Comparison of ENCODE assay signal across 10 cellular contexts in genomic region chr19:43562211-43562697, GRCh38. TPM values are rescaled to one million over a fixed set of nuclear protein-coding genes. Genes with fewer than 3 reads are reported as not detected.
A peak's percentile ranks its signal among the peaks of the same experiment; 100 is the strongest.
DNase-seq lines count a peak whose midpoint lies in the region; ATAC-seq and TF ChIP-seq lines count a peak whose summit lies in the region.
"Had no signal": no experiment of that assay in that cellular context is flagged by ENCODE, and none has a peak within 500 bp of the region (broad histone marks: within the 10 kb centered on the region; RNA-seq: fewer than 3 reads in every experiment).

No MANE protein-coding gene starts in this region.

- H3K4me3 Mint-ChIP-seq in CD4-positive, CD25-positive, alpha-beta regulatory T cell, result peak overlapping the region; percentile 22 to 86 (median 66)
- no peak overlapping the region for H3K4me3 Mint-ChIP-seq in chondrocyte (ENCODE audit: unreplicated experiment)

- H3K9me3 Mint-ChIP-seq in CD4-positive, CD25-positive, alpha-beta regulatory T cell, result peaks cover 0 to 2% (median 0%) of the 10 kb centered on the region in 7 donors
- no peaks in the 10 kb centered on the region for H3K9me3 Mint-ChIP-seq in chondrocyte (ENCODE audit: low read depth)

- H3K27ac ChIP-seq in CD4-positive, CD25-positive, alpha-beta regulatory T cell (ENCODE audit: insufficient read depth, low read length, poor library complexity, severe bottlenecking), result peak overlapping the region; percentile 92
- H3K27ac ChIP-seq in KOPT-K1 (ENCODE audit: low read depth, low read length, poor library complexity, severe bottlenecking), result peak overlapping the region; percentile 84
- peak overlapping the region; percentile 94 for H3K27ac ChIP-seq in neutrophil

- peak overlapping the region; percentile 76 for H3K4me3 ChIP-seq in CD4-positive, CD25-positive, alpha-beta regulatory T cell (ENCODE audit: low read depth, low read length)
- H3K4me3 ChIP-seq in neutrophil (ENCODE audit: low read depth in 1 of 2, low read length in 1 of 2), result peak overlapping the region; percentile 21 to 44

- TF ChIP-seq CTCF in chondrocyte (IDR thresholded peaks at IDR 0.05) (no peak), neutrophil (IDR thresholded peaks at IDR 0.05) (peak; percentile 43)

- H3K9me3 ChIP-seq in CD4-positive, CD25-positive, alpha-beta regulatory T cell (ENCODE audit: control insufficient read depth in 2 of 2, low read length in 2 of 2), result no peaks in the 10 kb centered on the region
- H3K9me3 ChIP-seq in KOPT-K1 (ENCODE audit: insufficient read depth, low read length, poor library complexity, severe bottlenecking), result no peaks in the 10 kb centered on the region
- no peaks in the 10 kb centered on the region for H3K9me3 ChIP-seq in neutrophil

- peaks cover 13% of the 10 kb centered on the region for H3K36me3 ChIP-seq in CD4-positive, CD25-positive, alpha-beta regulatory T cell (ENCODE audit: control insufficient read depth, insufficient read depth, low read length)
- H3K36me3 ChIP-seq in KOPT-K1 (ENCODE audit: insufficient read depth, low read length), result peaks cover 34% of the 10 kb centered on the region
- peaks cover 17% of the 10 kb centered on the region for H3K36me3 ChIP-seq in neutrophil

- no peaks in the 10 kb centered on the region for H3K27me3 ChIP-seq in CD4-positive, CD25-positive, alpha-beta regulatory T cell (ENCODE audit: control insufficient read depth, insufficient read depth, low read length)
- no peaks in the 10 kb centered on the region for H3K27me3 ChIP-seq in neutrophil

- H3K27me3 Mint-ChIP-seq in CD4-positive, CD25-positive, alpha-beta regulatory T cell, result no peaks in the 10 kb centered on the region
- no peaks in the 10 kb centered on the region for H3K27me3 Mint-ChIP-seq in chondrocyte (ENCODE audit: low read depth)

- DNase-seq in CD4-positive, CD25-positive, alpha-beta regulatory T cell, result peak in 1 of 3 donors; percentile 3
- peak; percentile 32 for DNase-seq in chondrocyte (ENCODE audit: low spot score)
- no peak for DNase-seq in foreskin melanocyte
- DNase-seq in activated CD4-positive, alpha-beta T cell treated with anti-CD3 and anti-CD28 coated beads, Interleukin-2, amount 50 U/mL, for 48 hours, result no peak
- DNase-seq: retina had no signal

- peak overlapping the region; percentile 93 to 99 (median 97) for H3K27ac Mint-ChIP-seq in CD4-positive, CD25-positive, alpha-beta regulatory T cell
- H3K27ac Mint-ChIP-seq in chondrocyte (ENCODE audit: unreplicated experiment), result peak overlapping the region; percentile 87

- H3K36me3 Mint-ChIP-seq in CD4-positive, CD25-positive, alpha-beta regulatory T cell, result peaks cover 24% of the 10 kb centered on the region
- H3K36me3 Mint-ChIP-seq in chondrocyte (ENCODE audit: low read depth), result peaks cover 11% of the 10 kb centered on the region

- ATAC-seq in CD4-positive, CD25-positive, alpha-beta regulatory T cell (ENCODE audit: low read depth in 2 of 2), result no peak
- ATAC-seq in HG03139 (IDR thresholded peaks at IDR 0.05; ENCODE audit: unreplicated experiment), result no peak
- ATAC-seq in GM21515 (IDR thresholded peaks at IDR 0.05; ENCODE audit: unreplicated experiment), result no peak

- peaks cover 35% of the 10 kb centered on the region for H3K4me1 ChIP-seq in CD4-positive, CD25-positive, alpha-beta regulatory T cell (ENCODE audit: control insufficient read depth, insufficient read depth, low read length, poor library complexity, severe bottlenecking)
- H3K4me1 ChIP-seq in neutrophil (ENCODE audit: control insufficient read depth in 1 of 2, insufficient read depth in 1 of 2, low read depth in 1 of 2, low read length in 1 of 2), result peaks cover 20 to 27% of the 10 kb centered on the region in 2 experiments

- H3K4me1 Mint-ChIP-seq in CD4-positive, CD25-positive, alpha-beta regulatory T cell, result peaks cover 0 to 57% (median 43%) of the 10 kb centered on the region in 4 donors
- H3K4me1 Mint-ChIP-seq in chondrocyte (ENCODE audit: low read depth), result peaks cover 17% of the 10 kb centered on the region

RNA-seq across cellular contexts. Expression of gene XRCC1, which starts 13.1 kb away (rescaled TPM):
- total RNA-seq in CD4-positive, CD25-positive, alpha-beta regulatory T cell, result 35.4 TPM
- polyA plus RNA-seq in CD4-positive, CD25-positive, alpha-beta regulatory T cell, result 10 to 100 TPM; 19.8 to 26.9 (median 24.3) TPM
- 22.8 to 30.5 TPM (median 30.4 TPM) in 3 replicates for total RNA-seq in chondrocyte

RNA-seq across cellular contexts. Expression of gene PINLYP, which starts 13.3 kb away (rescaled TPM):
- not detected for total RNA-seq in CD4-positive, CD25-positive, alpha-beta regulatory T cell
- 1 to 10 TPM in 1 of 4 donors, under 1 TPM in 3; 0.42 to 1.3 (median 0.65) TPM for polyA plus RNA-seq in CD4-positive, CD25-positive, alpha-beta regulatory T cell
- total RNA-seq in chondrocyte, result 0.51 to 2.3 TPM (median 1.6 TPM) in 3 replicates

RNA-seq across cellular contexts. Expression of gene ZNF575, which starts 29.3 kb away (rescaled TPM):
- total RNA-seq in CD4-positive, CD25-positive, alpha-beta regulatory T cell, result 3.3 TPM
- polyA plus RNA-seq in CD4-positive, CD25-positive, alpha-beta regulatory T cell, result 1 to 10 TPM in 3 of 4 donors, under 1 TPM in 1; 0.83 to 1.6 (median 1.3) TPM
- 4.1 to 6.0 TPM (median 5.1 TPM) in 3 replicates for total RNA-seq in chondrocyte
- total RNA-seq: RPMI7951 had no signal

RNA-seq across cellular contexts. Expression of gene IRGQ, which starts 33.7 kb away (rescaled TPM):
- total RNA-seq in CD4-positive, CD25-positive, alpha-beta regulatory T cell, result 40.9 TPM
- 1 to 10 TPM in 3 of 4 donors, under 1 TPM in 1; 0.54 to 3.0 (median 1.5) TPM for polyA plus RNA-seq in CD4-positive, CD25-positive, alpha-beta regulatory T cell
- total RNA-seq in chondrocyte, result 40.0 to 43.1 TPM (median 41.7 TPM) in 3 replicates

RNA-seq across cellular contexts. Expression of gene ZNF576, which starts 34.1 kb away (rescaled TPM):
- total RNA-seq in CD4-positive, CD25-positive, alpha-beta regulatory T cell, result 8.7 TPM
- polyA plus RNA-seq in CD4-positive, CD25-positive, alpha-beta regulatory T cell, result 10 to 100 TPM in 2 of 4 donors, 1 to 10 TPM in 2; 5.5 to 11.0 (median 9.9) TPM
- total RNA-seq in chondrocyte, result 11.9 to 17.6 TPM (median 12.1 TPM) in 3 replicates
